11 cellular contexts compared by ENCODE assay signal in genomic region chr1:101203812-101204540, GRCh38. TPM values are rescaled to one million over a fixed set of nuclear protein-coding genes. Genes with fewer than 3 reads are reported as not detected.
DNase-seq lines count a peak whose midpoint lies in the region; ATAC-seq and TF ChIP-seq lines count a peak whose summit lies in the region.
"Had no signal": no experiment of that assay in that cellular context is flagged by ENCODE, and none has a peak within 500 bp of the region (broad histone marks: within the 10 kb centered on the region; RNA-seq: fewer than 3 reads in every experiment).

No MANE protein-coding gene starts in this region.

- POLR2A ChIA-PET in activated CD8-positive, alpha-beta T cell treated with anti-CD3 and anti-CD28 coated beads for 36 hours (lab: Charles Lee): interaction anchor here (0.9 to 1.0 kb wide), 3 partner anchors 8 to 34 kb away, joined by 3 read pairs; no protein-coding TSS in a partner anchor

- 0 out of 2 replicates have a peak, but pooled peaks cover 3% of the 10 kb centered on the region for H3F3A ChIP-seq in GM23248 (ENCODE audit: insufficient read depth)
- no peaks in the 10 kb centered on the region for H3F3A ChIP-seq in neural progenitor cell (ENCODE audit: low read depth)

- H3K4me1 ChIP-seq in GM23248 (ENCODE audit: insufficient read depth) (peaks cover 38% of the 10 kb centered on the region), neural progenitor cell (no peaks in the 10 kb centered on the region)

- H3K27ac ChIP-seq in GM23248 (no peak overlapping the region), caudate nucleus (ENCODE audit: low read depth, low read length) (peak overlapping the region; percentile 31), neural progenitor cell (no peak overlapping the region)
- H3K27ac ChIP-seq: foreskin keratinocyte had no signal

- H3K27me3 ChIP-seq in GM23248 (replicated peaks; ENCODE audit: insufficient read depth) (no peaks in the 10 kb centered on the region), neural progenitor cell (no peaks in the 10 kb centered on the region)
- H3K27me3 ChIP-seq: foreskin keratinocyte had no signal

- H3K27me3 Mint-ChIP-seq in neural progenitor cell (ENCODE audit: insufficient read depth, low read depth): peaks cover 3% of the 10 kb centered on the region
- H3K27me3 Mint-ChIP-seq in activated CD8-positive, alpha-beta T cell treated with anti-CD3 and anti-CD28 coated beads for 36 hours: no peaks in the 10 kb centered on the region
- no peaks in the 10 kb centered on the region for H3K27me3 Mint-ChIP-seq in chondrocyte (ENCODE audit: low read depth)

- H4K20me1 ChIP-seq in GM23248 (ENCODE audit: insufficient read depth) (no peaks in the 10 kb centered on the region), neural progenitor cell (ENCODE audit: low read depth) (no peaks in the 10 kb centered on the region)

- H3K4me3 Mint-ChIP-seq in neural progenitor cell (no peak overlapping the region), chondrocyte (ENCODE audit: unreplicated experiment) (no peak overlapping the region)
- H3K4me3 Mint-ChIP-seq in activated CD8-positive, alpha-beta T cell treated with anti-CD3 and anti-CD28 coated beads for 36 hours: no peak overlapping the region
- H3K4me3 Mint-ChIP-seq: T-helper 2 cell treated with Interferon-gamma antibody and Interleukin-4, amounts not matched to agents 5 μg/mL and 100 μg/mL, for 36 hours had no signal

- no peaks in the 10 kb centered on the region for H3K36me3 ChIP-seq in GM23248 (ENCODE audit: low read depth)
- H3K36me3 ChIP-seq in neural progenitor cell: no peaks in the 10 kb centered on the region

- in situ Hi-C loops in GM23248 (cut with MboI): no loop called here

- H3K9me3 Mint-ChIP-seq in neural progenitor cell (no peaks in the 10 kb centered on the region), chondrocyte (ENCODE audit: low read depth) (no peaks in the 10 kb centered on the region)
- peaks cover 2% of the 10 kb centered on the region for H3K9me3 Mint-ChIP-seq in activated CD8-positive, alpha-beta T cell treated with anti-CD3 and anti-CD28 coated beads for 36 hours

- peak overlapping the region; percentile 6; the same call in 1 of the 2 replicates for H2AFZ ChIP-seq in GM23248
- no peak overlapping the region for H2AFZ ChIP-seq in neural progenitor cell (replicated peaks)

- DNase-seq in GM23248: peak; percentile 47
- peak; percentile 92 for DNase-seq in NCI-H2227 treated with DMSO at 0.1 percent for 48 hours (lab: John Stamatoyannopoulos, UW)
- DNase-seq in caudate nucleus (lab: John Stamatoyannopoulos, UW): peak in 9 of 61 donors; percentile 5 to 25 (median 14)
- DNase-seq in neural progenitor cell (ENCODE audit: low spot score): peak; percentile 15
- DNase-seq in activated CD8-positive, alpha-beta T cell treated with anti-CD3 and anti-CD28 coated beads for 36 hours: no peak
- DNase-seq in chondrocyte (ENCODE audit: low spot score): no peak
- DNase-seq: activated naive CD4-positive, alpha-beta T cell treated with Interleukin-2 at 50 U/mL for 16 hours had no signal

- H3K9me2 ChIP-seq in GM23248 (ENCODE audit: insufficient read depth): no peaks in the 10 kb centered on the region

- intact Hi-C loops in activated CD8-positive, alpha-beta T cell treated with anti-CD3 and anti-CD28 coated beads for 36 hours (cut with micrococcal nuclease): no loop called here

- CTCF ChIA-PET in activated CD8-positive, alpha-beta T cell treated with anti-CD3 and anti-CD28 coated beads for 36 hours (lab: Charles Lee): interaction anchor here (0.6 to 1.6 kb wide), 3 partner anchors 17 to 84 kb away, joined by 3 to 4 read pairs (median 3); no protein-coding TSS in a partner anchor

- H3K27ac Mint-ChIP-seq in neural progenitor cell: no peak overlapping the region
- H3K27ac Mint-ChIP-seq in activated CD8-positive, alpha-beta T cell treated with anti-CD3 and anti-CD28 coated beads for 36 hours: no peak overlapping the region
- H3K27ac Mint-ChIP-seq in chondrocyte (ENCODE audit: unreplicated experiment): no peak overlapping the region
- H3K27ac Mint-ChIP-seq: T-helper 2 cell treated with Interferon-gamma antibody and Interleukin-4, amounts not matched to agents 5 μg/mL and 100 μg/mL, for 36 hours had no signal

- H3K4me2 ChIP-seq in GM23248 (ENCODE audit: unreplicated experiment): no peak overlapping the region
- H3K4me2 ChIP-seq in neural progenitor cell: no peak overlapping the region

- H3K9ac ChIP-seq in GM23248 (no peak overlapping the region), neural progenitor cell (no peak overlapping the region)

- no peaks in the 10 kb centered on the region for H3K9me3 ChIP-seq in GM23248 (ENCODE audit: low read depth)
- no peaks in the 10 kb centered on the region for H3K9me3 ChIP-seq in neural progenitor cell (ENCODE audit: low read depth)

- peaks cover 15% of the 10 kb centered on the region for H3K4me1 Mint-ChIP-seq in neural progenitor cell
- H3K4me1 Mint-ChIP-seq in activated CD8-positive, alpha-beta T cell treated with anti-CD3 and anti-CD28 coated beads for 36 hours (ENCODE audit: low read depth): peaks cover 26% of the 10 kb centered on the region
- peaks cover 5% of the 10 kb centered on the region for H3K4me1 Mint-ChIP-seq in chondrocyte (ENCODE audit: low read depth)

- no peaks in the 10 kb centered on the region for H3K36me3 Mint-ChIP-seq in neural progenitor cell
- no peaks in the 10 kb centered on the region for H3K36me3 Mint-ChIP-seq in activated CD8-positive, alpha-beta T cell treated with anti-CD3 and anti-CD28 coated beads for 36 hours (ENCODE audit: low read depth)
- H3K36me3 Mint-ChIP-seq in chondrocyte (ENCODE audit: low read depth): no peaks in the 10 kb centered on the region

- TF ChIP-seq CTCF in neural progenitor cell (IDR thresholded peaks at IDR 0.05) (no peak), chondrocyte (IDR thresholded peaks at IDR 0.05) (no peak)
- no peak for TF ChIP-seq CTCF in activated CD8-positive, alpha-beta T cell treated with anti-CD3 and anti-CD28 coated beads for 36 hours (IDR thresholded peaks at IDR 0.05)

- no peak overlapping the region for H3K4me3 ChIP-seq in GM23248
- no peak overlapping the region for H3K4me3 ChIP-seq in neural progenitor cell

- H3K79me2 ChIP-seq in GM23248 (ENCODE audit: insufficient read depth) (no peaks in the 10 kb centered on the region), neural progenitor cell (ENCODE audit: low read depth) (no peaks in the 10 kb centered on the region)

- WGBS in GM23248 (ENCODE audit: low coverage in 1 of 2, low lambda C conversion rate in 2 of 2, missing lambda C conversion rate in 2 of 2), 2 experiments: 38 to 41% methylated on average over 6 of the region's 6 CpGs

- ATAC-seq in HG03175 (IDR thresholded peaks at IDR 0.05; ENCODE audit: unreplicated experiment) (no peak), HG03045 (IDR thresholded peaks at IDR 0.05; ENCODE audit: unreplicated experiment) (no peak)
- no peak for ATAC-seq in activated CD8-positive, alpha-beta T cell treated with anti-CD3 and anti-CD28 coated beads for 36 hours
- ATAC-seq: foreskin keratinocyte had no signal

RNA-seq across cellular contexts. Expression of gene S1PR1, which starts 32.8 kb away (rescaled TPM):
- 42.6 and 44.3 TPM in 2 replicates for total RNA-seq in GM23248 (2014; rRNA removed; shearing (Covaris generic))
- 48.5 and 52.2 TPM in 2 replicates for polyA plus RNA-seq in GM23248 (2016; fragmentation: Nextera tagmentation; extraction: Ambion mirVana)
- total RNA-seq in neural progenitor cell (ENCODE audit: low replicate concordance) (7.4 and 8.7 TPM in 2 replicates), chondrocyte (0.15 to 0.40 TPM (median 0.17 TPM) in 3 replicates)
- total RNA-seq in activated CD8-positive, alpha-beta T cell treated with anti-CD3 and anti-CD28 coated beads for 36 hours: 10 to 100 TPM; 63.9 to 66.4 TPM

Comparison
In these comparisons a context has a peak if more than half of its experiments do, and no peak if none do; other contexts are left out.
1. DNase-seq: peak in GM23248 (single experiment), NCI-H2227 treated with DMSO at 0.1 percent for 48 hours (single experiment) and neural progenitor cell (single experiment); none in activated CD8-positive, alpha-beta T cell treated with anti-CD3 and anti-CD28 coated beads for 36 hours (single experiment) and chondrocyte (single experiment).